Comparison of ENCODE assay signal across 30 cellular contexts in genomic region chr17:35780876-35781409, GRCh38. TPM values are rescaled to one million over a fixed set of nuclear protein-coding genes. Genes with fewer than 3 reads are reported as not detected.
"Had no signal": no experiment of that assay in that cellular context is flagged by ENCODE, and none has a peak within 500 bp of the region (broad histone marks: within the 10 kb centered on the region; RNA-seq: fewer than 3 reads in every experiment).

No MANE protein-coding gene starts in this region.

- H3K27me3 ChIP-seq: body of pancreas, testis, upper lobe of right lung had no signal

- DNase-seq: activated B cell treated with CpG ODN at 0.5 μM for 24 hours; activated CD4-positive, alpha-beta T cell treated with anti-CD3 and anti-CD28 coated beads for 36 hours; activated CD4-positive, alpha-beta T cell treated with anti-CD3 and anti-CD28 coated beads, Interleukin-2, amount 50 U/mL, for 4 hours; activated CD8-positive, alpha-beta memory T cell treated with anti-CD3 and anti-CD28 coated beads for 24 hours; activated CD8-positive, alpha-beta memory T cell treated with anti-CD3 and anti-CD28 coated beads, Interleukin-2, amount 50 U/mL, for 4 hours; activated naive CD4-positive, alpha-beta T cell treated with Interleukin-2 at 50 U/mL for 16 hours; activated naive CD8-positive, alpha-beta T cell treated with anti-CD3 and anti-CD28 coated beads for 36 hours; activated T-cell treated with anti-CD3 and anti-CD28 coated beads, Interleukin-2, amount 50 U/mL, for 24 hours; body of pancreas; dermis blood vessel endothelial cell; effector CD8-positive, alpha-beta T cell; erythroblast; hippocampal formation; left ventricle myocardium inferior; mammary epithelial cell; occipital lobe; posterior cingulate gyrus; spleen; stimulated activated CD4-positive, alpha-beta T cell treated with anti-CD3 and anti-CD28 coated beads, Interleukin-4, amount 100 ng/mL, for 1 hour; stimulated activated naive CD4-positive, alpha-beta T cell; T1000; testis; upper lobe of right lung had no signal

- H3K27ac Mint-ChIP-seq: activated B cell treated with CpG ODN at 0.5 μM for 24 hours; activated CD4-positive, alpha-beta T cell treated with anti-CD3 and anti-CD28 coated beads for 36 hours; activated naive CD8-positive, alpha-beta T cell treated with anti-CD3 and anti-CD28 coated beads for 36 hours; activated T-cell treated with anti-CD3 and anti-CD28 coated beads, Interleukin-2, amount 50 U/mL, for 24 hours; activated T-helper 17 cell treated with anti-CD3 and anti-CD28 coated beads, Interleukin-2, amount 50 U/mL, for 72 hours; T-helper 1 cell treated with Interleukin-12 subunit alpha and Interleukin-12 subunit beta and Interleukin-4 antibody, amounts not matched to agents 30 μg/mL and 1 μg/mL, for 36 hours had no signal

- H3K4me1 Mint-ChIP-seq: activated B cell treated with CpG ODN at 0.5 μM for 24 hours; activated CD4-positive, alpha-beta T cell treated with anti-CD3 and anti-CD28 coated beads for 36 hours; activated naive CD8-positive, alpha-beta T cell treated with anti-CD3 and anti-CD28 coated beads for 36 hours; activated T-helper 17 cell treated with anti-CD3 and anti-CD28 coated beads, Interleukin-2, amount 50 U/mL, for 72 hours had no signal

- H3K4me3 Mint-ChIP-seq: activated B cell treated with CpG ODN at 0.5 μM for 24 hours; activated CD4-positive, alpha-beta T cell treated with anti-CD3 and anti-CD28 coated beads for 36 hours; activated naive CD8-positive, alpha-beta T cell treated with anti-CD3 and anti-CD28 coated beads for 36 hours; activated T-cell treated with anti-CD3 and anti-CD28 coated beads, Interleukin-2, amount 50 U/mL, for 24 hours; activated T-helper 17 cell treated with anti-CD3 and anti-CD28 coated beads, Interleukin-2, amount 50 U/mL, for 72 hours; neural crest cell; T-helper 1 cell treated with Interleukin-12 subunit alpha and Interleukin-12 subunit beta and Interleukin-4 antibody, amounts not matched to agents 30 μg/mL and 1 μg/mL, for 36 hours had no signal

- H3K9me3 Mint-ChIP-seq: activated B cell treated with CpG ODN at 0.5 μM for 24 hours; activated naive CD8-positive, alpha-beta T cell treated with anti-CD3 and anti-CD28 coated beads for 36 hours; activated T-cell treated with anti-CD3 and anti-CD28 coated beads, Interleukin-2, amount 50 U/mL, for 24 hours; activated T-helper 17 cell treated with anti-CD3 and anti-CD28 coated beads, Interleukin-2, amount 50 U/mL, for 72 hours; neural crest cell; T-helper 1 cell treated with Interleukin-12 subunit alpha and Interleukin-12 subunit beta and Interleukin-4 antibody, amounts not matched to agents 30 μg/mL and 1 μg/mL, for 36 hours had no signal

- H3K27me3 Mint-ChIP-seq: activated naive CD8-positive, alpha-beta T cell treated with anti-CD3 and anti-CD28 coated beads for 36 hours; activated T-cell treated with anti-CD3 and anti-CD28 coated beads, Interleukin-2, amount 50 U/mL, for 24 hours had no signal

- ATAC-seq: activated CD4-positive, alpha-beta T cell treated with anti-CD3 and anti-CD28 coated beads for 36 hours; activated T-helper 17 cell treated with anti-CD3 and anti-CD28 coated beads, Interleukin-2, amount 50 U/mL, for 72 hours; body of pancreas; upper lobe of right lung had no signal

- H3K9me3 ChIP-seq: body of pancreas, left ventricle myocardium inferior, spleen, testis, upper lobe of right lung had no signal

- H3K27ac ChIP-seq: body of pancreas, cardiac muscle cell, left ventricle myocardium inferior, spleen, testis, upper lobe of right lung had no signal

- H3K36me3 ChIP-seq: cardiac muscle cell, left ventricle myocardium inferior, spleen, upper lobe of right lung had no signal

- H3K4me3 ChIP-seq: body of pancreas, cardiac muscle cell, left ventricle myocardium inferior, spleen, testis, upper lobe of right lung had no signal

RNA-seq across cellular contexts. Expression of gene MMP28, which starts 14.5 kb away (rescaled TPM):
- total RNA-seq: activated B cell treated with CpG ODN at 0.5 μM for 24 hours; activated T-helper 17 cell treated with anti-CD3 and anti-CD28 coated beads, Interleukin-2, amount 50 U/mL, for 72 hours; cardiac muscle cell had no signal

RNA-seq across cellular contexts. Expression of gene C17orf50, which starts 20.3 kb away (rescaled TPM):
- total RNA-seq: activated B cell treated with CpG ODN at 0.5 μM for 24 hours; activated CD4-positive, alpha-beta T cell treated with anti-CD3 and anti-CD28 coated beads for 36 hours; activated naive CD8-positive, alpha-beta T cell treated with anti-CD3 and anti-CD28 coated beads for 36 hours; activated T-helper 17 cell treated with anti-CD3 and anti-CD28 coated beads, Interleukin-2, amount 50 U/mL, for 72 hours; body of pancreas; dermis blood vessel endothelial cell; left ventricle myocardium inferior; mammary epithelial cell; mononuclear cell; myocyte; occipital lobe; renal cortical epithelial cell; spleen; upper lobe of right lung had no signal
- polyA plus RNA-seq: mammary epithelial cell had no signal

RNA-seq across cellular contexts. Expression of gene GAS2L2, which starts 27.9 kb away (rescaled TPM):
- total RNA-seq: activated B cell treated with CpG ODN at 0.5 μM for 24 hours; activated T-helper 17 cell treated with anti-CD3 and anti-CD28 coated beads, Interleukin-2, amount 50 U/mL, for 72 hours; body of pancreas; cardiac muscle cell; spleen; upper lobe of right lung had no signal
